In the genomic region with DNA sequence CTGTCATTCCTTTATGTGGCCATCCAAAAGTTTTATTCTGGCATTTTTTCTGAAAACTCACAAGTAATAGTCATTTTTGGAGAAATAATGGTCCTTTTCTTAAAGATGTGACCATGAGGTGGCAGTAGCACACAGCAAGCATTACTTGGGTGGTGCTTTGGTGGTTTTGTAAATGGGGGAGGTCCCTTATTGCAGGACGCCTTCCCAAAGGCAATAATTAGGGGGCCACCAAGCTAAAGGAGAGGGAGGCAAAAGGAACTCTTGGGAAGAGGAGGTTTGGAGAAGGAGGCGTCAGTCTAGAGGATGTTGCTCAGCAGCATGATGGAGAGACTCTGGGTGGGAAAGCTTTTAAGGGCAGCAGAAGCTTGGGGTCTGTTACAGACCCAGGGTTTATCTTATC, we compare ENCODE assay signal across 9 cellular contexts.
DNase-seq lines count a peak whose midpoint lies in the region; ATAC-seq and TF ChIP-seq lines count a peak whose summit lies in the region.
"Had no signal": no experiment of that assay in that cellular context is flagged by ENCODE, and none has a peak within 500 bp of the region (broad histone marks: within the 10 kb centered on the region; RNA-seq: fewer than 3 reads in every experiment).

No MANE protein-coding gene starts in this region.

- H4K20me1 ChIP-seq in hepatocyte (ENCODE audit: insufficient read depth, poor library complexity, severe bottlenecking), result no peaks in the 10 kb centered on the region

- H3K4me2 ChIP-seq in hepatocyte, result no peak overlapping the region

- no peak overlapping the region for H2AFZ ChIP-seq in hepatocyte

- no peaks in the 10 kb centered on the region for H3K36me3 ChIP-seq in RWPE2 (ENCODE audit: low read depth)
- H3K36me3 ChIP-seq in hepatocyte (replicated peaks; ENCODE audit: insufficient read depth, low read depth), result no peaks in the 10 kb centered on the region

- H3K4me3 ChIP-seq in AG10803 (ENCODE audit: low read length) (no peak overlapping the region), RWPE2 (ENCODE audit: severe bottlenecking) (no peak overlapping the region), hepatocyte (no peak overlapping the region)

- peak; percentile 46 for ATAC-seq in GM19351 (IDR thresholded peaks at IDR 0.05; ENCODE audit: unreplicated experiment)
- no peak for ATAC-seq in RWPE2 (ENCODE audit: low read depth)

- H3K4me1 ChIP-seq in RWPE2 (ENCODE audit: insufficient read depth, poor library complexity, severe bottlenecking) (no peaks in the 10 kb centered on the region), hepatocyte (ENCODE audit: insufficient read depth) (no peaks in the 10 kb centered on the region)

- H3K27ac ChIP-seq in RWPE2 (ENCODE audit: poor library complexity, severe bottlenecking) (no peak overlapping the region), hepatocyte (no peak overlapping the region)

- H3K27me3 ChIP-seq in RWPE2 (ENCODE audit: insufficient read depth, poor library complexity, severe bottlenecking), result peaks cover 2% of the 10 kb centered on the region
- H3K27me3 ChIP-seq in hepatocyte, result no peaks in the 10 kb centered on the region

- H3K9me3 ChIP-seq in RWPE2 (ENCODE audit: severe bottlenecking) (no peaks in the 10 kb centered on the region), hepatocyte (ENCODE audit: low read depth) (no peaks in the 10 kb centered on the region)

- H3K9me2 ChIP-seq in hepatocyte (replicated peaks; ENCODE audit: insufficient read depth), result no peaks in the 10 kb centered on the region

- TF ChIP-seq CTCF in AG10803 (conservative IDR thresholded peaks at IDR 0.05; ENCODE audit: low read length) (peak; percentile 51), RWPE2 (IDR thresholded peaks at IDR 0.05; ENCODE audit: poor library complexity, severe bottlenecking) (peak; percentile 58), hepatocyte (IDR thresholded peaks at IDR 0.05; ENCODE audit: poor library complexity) (peak; percentile 53)

- DNase-seq in AG10803 (ENCODE audit: low read depth), result peak; percentile 8
- no peak for DNase-seq in RWPE2 (ENCODE audit: low spot score)
- no peak for DNase-seq in hepatocyte (ENCODE audit: low spot score)
- no peak for DNase-seq in activated CD4-positive, alpha-beta T cell treated with anti-CD3 and anti-CD28 coated beads for 4 hours
- DNase-seq in GDM1 (lab: John Stamatoyannopoulos, UW), result no peak
- no peak for DNase-seq in MV-4-11 (lab: John Stamatoyannopoulos, UW)
- DNase-seq in DMS153 treated with DMSO at 0.1 percent for 48 hours (lab: John Stamatoyannopoulos, UW; ENCODE audit: unreplicated experiment), result no peak
- DNase-seq: NCI-H1694 had no signal

- no peaks in the 10 kb centered on the region for H3K79me2 ChIP-seq in hepatocyte

- 36% methylated on average over 2 of the region's 2 CpGs for WGBS in hepatocyte (ENCODE audit: low lambda C conversion rate, missing lambda C conversion rate)
